ENCODE assay signal across 15 cellular contexts in the genomic region with DNA sequence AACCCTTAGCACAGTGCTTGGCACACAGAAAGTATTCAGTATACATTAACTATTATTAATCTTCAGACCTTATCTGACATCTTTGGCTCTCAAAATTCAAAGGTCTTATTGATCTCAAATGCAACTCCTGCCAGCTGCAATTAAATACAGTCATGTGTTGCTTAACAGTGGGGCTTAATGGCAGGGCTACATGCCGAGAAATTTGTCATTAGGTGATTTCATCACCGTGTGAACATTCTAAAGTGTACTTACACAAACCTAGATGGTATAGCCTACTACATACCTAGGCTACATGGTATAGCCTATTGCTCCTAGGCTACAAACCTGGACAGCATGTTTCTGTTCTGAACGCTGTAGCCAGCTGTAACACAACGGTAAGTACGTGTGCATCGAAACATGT.
"Had no signal": no experiment of that assay in that cellular context is flagged by ENCODE, and none has a peak within 500 bp of the region (broad histone marks: within the 10 kb centered on the region; RNA-seq: fewer than 3 reads in every experiment).

No MANE protein-coding gene starts in this region.

- H3K4me3 ChIP-seq: prostate gland, suprapubic skin, upper lobe of left lung had no signal

- H3K27ac ChIP-seq: prostate gland, suprapubic skin, upper lobe of left lung had no signal

- ATAC-seq: activated CD8-positive, alpha-beta memory T cell treated with anti-CD3 and anti-CD28 coated beads, Interleukin-2, amount 10 ng/mL, durations not matched to agents 7 days and 5 days; left ventricle myocardium superior; stimulated activated naive CD8-positive, alpha-beta T cell treated with anti-CD3 and anti-CD28 coated beads, Interleukin-15, Interleukin-2, amounts not matched to agents 100 U/mL and 50 U/mL, for 24 hours had no signal

- H3K27me3 ChIP-seq: suprapubic skin, upper lobe of left lung had no signal

- DNase-seq: activated CD4-positive, alpha-beta T cell treated with anti-CD3 and anti-CD28 coated beads, Interleukin-2, amount 50 U/mL, for 1 hour; activated CD4-positive, CD25-positive, alpha-beta regulatory T cell; activated CD8-positive, alpha-beta memory T cell treated with anti-CD3 and anti-CD28 coated beads, Interleukin-2, amount 10 ng/mL, durations not matched to agents 7 days and 5 days; activated effector memory CD4-positive, alpha-beta T cell treated with Interleukin-2 at 50 U/mL for 16 hours; activated T-cell treated with anti-CD3 and anti-CD28 coated beads, Interleukin-2, amount 50 U/mL, for 24 hours; amniotic stem cell; endodermal cell; islet precursor cell; left ventricle myocardium superior; mesendoderm; stimulated activated CD4-positive, alpha-beta T cell treated with anti-CD3 and anti-CD28 coated beads, Interleukin-2, amount 100 ng/mL, for 48 hours; stimulated activated naive CD8-positive, alpha-beta T cell treated with anti-CD3 and anti-CD28 coated beads, Interleukin-15, Interleukin-2, amounts not matched to agents 100 U/mL and 50 U/mL, for 24 hours; upper lobe of left lung had no signal

- H3K4me1 ChIP-seq: prostate gland, suprapubic skin had no signal

- H3K36me3 ChIP-seq: prostate gland, suprapubic skin, upper lobe of left lung had no signal

- H3K9me3 ChIP-seq: prostate gland, suprapubic skin had no signal
